Comparison of ENCODE assay signal across 8 cellular contexts in genomic region chr1:58784758-58785423, GRCh38. TPM values are rescaled to one million over a fixed set of nuclear protein-coding genes. Genes with fewer than 3 reads are reported as not detected.
DNase-seq lines count a peak whose midpoint lies in the region; ATAC-seq and TF ChIP-seq lines count a peak whose summit lies in the region.

No MANE protein-coding gene starts in this region.

- intact Hi-C loops in CD4-positive, alpha-beta memory T cell (cut with micrococcal nuclease) = loop anchor here (1.0 to 5.0 kb wide), 14 partner anchors 30 to 914 kb away; partner anchors contain the start of genes MYSM1 and OMA1

- peak; percentile 87 to 96 (median 91) for DNase-seq in CD4-positive, alpha-beta memory T cell
- DNase-seq in NCI-H526 treated with DMSO at 0.1 percent for 48 hours (lab: John Stamatoyannopoulos, UW) (peak; percentile 78), dermis blood vessel endothelial cell (peak; percentile 96)
- peak; percentile 80 to 83 for DNase-seq in activated CD4-positive, alpha-beta T cell treated with anti-CD3 and anti-CD28 coated beads, Interleukin-2, amount 50 U/mL, for 4 hours
- DNase-seq in stimulated activated CD4-positive, alpha-beta T cell treated with anti-CD3 and anti-CD28 coated beads, Interleukin-2, amount 100 ng/mL, for 4 hours (ENCODE audit: low read depth) = peak; percentile 74

- no peaks in the 10 kb centered on the region for H3K36me3 ChIP-seq in CD4-positive, alpha-beta memory T cell (ENCODE audit: insufficient read depth, low read length)
- peaks cover 0 to 18% of the 10 kb centered on the region in 2 experiments; a peak in 1 of 3 replicates for H3K36me3 ChIP-seq in HEK293 (ENCODE audit: control insufficient read depth in 2 of 2, insufficient read depth in 1 of 2, low read length in 2 of 2)
- peaks cover 0 to 3% (median 0%) of the 10 kb centered on the region in 4 donors for H3K36me3 ChIP-seq in liver (ENCODE audit: control insufficient read depth in 4 of 4, insufficient read depth in 3 of 4, low read depth in 1 of 4, low read length in 3 of 4)

- POLR2A ChIA-PET in CD4-positive, alpha-beta memory T cell (lab: Charles Lee; ENCODE audit: partially characterized antibody) = interaction anchor here (0.5 to 7.1 kb wide), 32 partner anchors 9 to 914 kb away, joined by 3 to 91 read pairs (median 7); partner anchors contain the start of genes FGGY and OMA1
- POLR2A ChIA-PET in HEK293 (lab: Yijun Ruan, JAX) = interaction anchor here (0.6 to 1.8 kb wide), 7 partner anchors 14 to 893 kb away, joined by 3 to 8 read pairs (median 5); no protein-coding TSS in a partner anchor

- H3K4me1 ChIP-seq in CD4-positive, alpha-beta memory T cell (ENCODE audit: insufficient read depth, low read length) = peaks cover 31% of the 10 kb centered on the region
- H3K4me1 ChIP-seq in HEK293 (ENCODE audit: control insufficient read depth, insufficient read depth, low read length) = peaks cover 6% of the 10 kb centered on the region; the same call in 1 of the 2 replicates
- peaks cover 0 to 18% (median 5%) of the 10 kb centered on the region in 4 donors for H3K4me1 ChIP-seq in liver (ENCODE audit: control insufficient read depth in 4 of 4, insufficient read depth in 4 of 4, low read length in 3 of 4)

- H3K9ac ChIP-seq in liver (ENCODE audit: low read depth in 1 of 2, low read length in 2 of 2) = peak overlapping the region; percentile 97 to 99

- CTCF ChIA-PET in CD4-positive, alpha-beta memory T cell (lab: Charles Lee; ENCODE audit: partially characterized antibody) = interaction anchor here (0.5 to 2.6 kb wide), 11 partner anchors 17 to 914 kb away, joined by 3 to 16 read pairs (median 4); no protein-coding TSS in a partner anchor
- CTCF ChIA-PET in HEK293 (lab: Yijun Ruan, JAX) = interaction anchor here (0.6 to 1.4 kb wide), 13 partner anchors 22 to 717 kb away, joined by 3 to 6 read pairs (median 4); no protein-coding TSS in a partner anchor

- H3K9me3 ChIP-seq in CD4-positive, alpha-beta memory T cell (ENCODE audit: control insufficient read depth in 1 of 2, low read length in 2 of 2) = no peaks in the 10 kb centered on the region
- H3K9me3 ChIP-seq in HEK293 (ENCODE audit: control insufficient read depth, insufficient read depth, low read depth, low read length) (no peaks in the 10 kb centered on the region), liver (ENCODE audit: control insufficient read depth in 4 of 4, low read length in 3 of 4) (no peaks in the 10 kb centered on the region)

- H3K4me1 Mint-ChIP-seq in CD4-positive, alpha-beta memory T cell = peaks cover 21 to 56% (median 32%) of the 10 kb centered on the region in 4 donors

- TF ChIP-seq CTCF in HEK293 (tag by site-specific recombination; IDR thresholded peaks at IDR 0.05) (peak; percentile 86), liver (IDR thresholded peaks at IDR 0.05; ENCODE audit: low read depth, low read length, missing input control) (peak; percentile 58)

- under 1% methylated on average over 56 of the region's 56 CpGs for WGBS in liver

- peaks cover 24 to 36% of the 10 kb centered on the region in 2 donors for H3K36me3 Mint-ChIP-seq in CD4-positive, alpha-beta memory T cell

- peaks cover 0 to 23% (median 4%) of the 10 kb centered on the region in 8 donors for H3K9me3 Mint-ChIP-seq in CD4-positive, alpha-beta memory T cell

- H3K4me3 ChIP-seq in CD4-positive, alpha-beta memory T cell (ENCODE audit: low read length in 2 of 2) = peak overlapping the region; percentile 76 to 96
- H3K4me3 ChIP-seq in HEK293 (ENCODE audit: low read depth, low read length) = peak overlapping the region; percentile 78
- peak overlapping the region; percentile 56 to 78 (median 68) for H3K4me3 ChIP-seq in liver (ENCODE audit: low read depth in 1 of 3, low read length in 3 of 3)

- H3K27ac ChIP-seq in CD4-positive, alpha-beta memory T cell (ENCODE audit: low read depth, low read length) = peak overlapping the region; percentile 99
- H3K27ac ChIP-seq in HEK293 (ENCODE audit: extremely low read depth, low read depth, low read length) = peak overlapping the region; percentile 98
- H3K27ac ChIP-seq in liver (ENCODE audit: low read depth in 1 of 2, low read length in 2 of 2) = peak overlapping the region; percentile 98 to 100

- H3K27me3 Mint-ChIP-seq in CD4-positive, alpha-beta memory T cell = peaks cover 2 to 5% of the 10 kb centered on the region in 2 donors

- no peaks in the 10 kb centered on the region for H3K27me3 ChIP-seq in CD4-positive, alpha-beta memory T cell (ENCODE audit: insufficient read depth, low read length)
- no peaks in the 10 kb centered on the region for H3K27me3 ChIP-seq in liver (ENCODE audit: control insufficient read depth in 4 of 4, insufficient read depth in 4 of 4, low read length in 3 of 4)

- no peak for ATAC-seq in GM19452 (IDR thresholded peaks at IDR 0.05; ENCODE audit: unreplicated experiment)

- peak overlapping the region; percentile 87 to 98 (median 92) for H3K4me3 Mint-ChIP-seq in CD4-positive, alpha-beta memory T cell

- TF ChIP-seq RAD21 in liver (IDR thresholded peaks at IDR 0.05) = peak; percentile 83 to 84

- H3K27ac Mint-ChIP-seq in CD4-positive, alpha-beta memory T cell = peak overlapping the region; percentile 97 to 100 (median 99)

TF ChIP-seq in HEK293, 187 proteins besides CTCF, POLR2A, EP300 and RAD21 (continues in another document):
- TF ChIP-seq ZNF394 (tag by site-specific recombination; IDR thresholded peaks at IDR 0.05; ENCODE audit: borderline replicate concordance) (no peak; the same call in 1 of the 2 replicates), ZNF747 (tag by site-specific recombination; IDR thresholded peaks at IDR 0.05) (no peak), ZBTB44 (tag by site-specific recombination; IDR thresholded peaks at IDR 0.05) (peak; percentile 46), HOXD13 (CRISPR knock-in tag; IDR thresholded peaks at IDR 0.05; ENCODE audit: borderline replicate concordance) (no peak), ZNF510 (tag by site-specific recombination; IDR thresholded peaks at IDR 0.05; ENCODE audit: insufficient replicate concordance) (no peak), ZNF311 (tag by site-specific recombination; IDR thresholded peaks at IDR 0.05; ENCODE audit: borderline replicate concordance) (no peak), ZNF202 (tag by site-specific recombination; IDR thresholded peaks at IDR 0.05; ENCODE audit: borderline replicate concordance) (no peak), BCL11B (tag by site-specific recombination; IDR thresholded peaks at IDR 0.05; ENCODE audit: low read depth) (no peak), SP7 (tag by site-specific recombination; IDR thresholded peaks at IDR 0.05) (no peak), ZFP69B (tag by site-specific recombination; IDR thresholded peaks at IDR 0.05) (no peak), ZNF223 (tag by site-specific recombination; IDR thresholded peaks at IDR 0.05) (no peak), ZNF16 (tag by site-specific recombination; IDR thresholded peaks at IDR 0.05; ENCODE audit: low read depth) (0 out of 2 replicates have a peak, but pooled peaks have one; percentile 9)

TF ChIP-seq in liver, 16 proteins besides CTCF, POLR2A, EP300 and RAD21 (continues in another document):
- TF ChIP-seq FOXA2 (IDR thresholded peaks at IDR 0.05) (no peak), FOXA1 (IDR thresholded peaks at IDR 0.05) (no peak), ZBTB33 (IDR thresholded peaks at IDR 0.05) (no peak), RXRA (IDR thresholded peaks at IDR 0.05) (no peak), MAX (IDR thresholded peaks at IDR 0.05) (peak; percentile 44), GABPA (IDR thresholded peaks at IDR 0.05 in 1 of 2, conservative IDR thresholded peaks at IDR 0.05 in 1 of 2) (peak in 1 of 2 donors; percentile 1), HNF4G (IDR thresholded peaks at IDR 0.05) (no peak)

RNA-seq across cellular contexts. Expression of gene JUN, which starts 1.0 kb away (rescaled TPM):
- total RNA-seq in CD4-positive, alpha-beta memory T cell = 10 to 100 TPM; 19.0 TPM
- polyA plus RNA-seq in CD4-positive, alpha-beta memory T cell = 10 to 100 TPM; 40.4 to 56.7 TPM
- total RNA-seq in dermis blood vessel endothelial cell (73.5 and 159 TPM in 2 replicates), liver (10 to 100 TPM; 15.7 to 29.8 TPM)
- 10 to 100 TPM; 15.0 to 19.3 TPM for polyA plus RNA-seq in liver
